10 cellular contexts compared by ENCODE assay signal in the genomic region with DNA sequence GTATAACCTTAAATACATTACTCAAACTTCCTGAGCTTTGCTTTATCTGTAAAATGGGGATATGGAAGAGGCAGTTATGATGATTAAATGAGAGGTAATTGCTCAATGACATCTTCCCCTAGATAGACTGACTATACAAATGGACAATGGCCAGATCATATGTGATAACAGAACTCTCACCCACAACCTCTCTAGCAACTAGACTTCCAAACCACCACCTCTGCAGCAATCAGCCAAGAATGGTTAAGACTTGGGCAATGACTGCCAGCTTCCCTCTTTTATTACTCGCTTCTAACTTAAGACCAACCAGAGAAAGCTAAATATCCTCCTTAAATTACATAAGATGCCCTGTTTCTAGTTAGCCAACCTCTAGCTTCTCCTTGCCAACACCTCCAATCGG.
"Had no signal": no experiment of that assay in that cellular context is flagged by ENCODE, and none has a peak within 500 bp of the region (broad histone marks: within the 10 kb centered on the region; RNA-seq: fewer than 3 reads in every experiment).

No MANE protein-coding gene starts in this region.

- H3K4me3 ChIP-seq: colonic mucosa, heart left ventricle, suprapubic skin had no signal

- H3K27me3 ChIP-seq: colonic mucosa, heart left ventricle, suprapubic skin had no signal

- DNase-seq: activated CD4-positive, alpha-beta T cell treated with anti-CD3 and anti-CD28 coated beads for 4 hours; activated naive CD4-positive, alpha-beta T cell treated with Interleukin-2 at 50 U/mL for 16 hours; caudate nucleus; colonic mucosa; effector CD4-positive, alpha-beta T cell; heart left ventricle; natural killer cell; stimulated activated CD4-positive, alpha-beta T cell treated with anti-CD3 and anti-CD28 coated beads, Interleukin-12 subunit alpha, Interleukin-12 subunit beta, amount 100 ng/mL, for 4 hours; stimulated activated naive CD4-positive, alpha-beta T cell treated with Interleukin-2 at 50 U/mL for 16 hours had no signal

- H3K27ac Mint-ChIP-seq: natural killer cell had no signal

- H3K9me3 ChIP-seq: colonic mucosa, heart left ventricle, suprapubic skin had no signal

- ATAC-seq: heart left ventricle had no signal

- H3K4me3 Mint-ChIP-seq: natural killer cell had no signal

- H3K27ac ChIP-seq: colonic mucosa, heart left ventricle, suprapubic skin had no signal

- H3K36me3 ChIP-seq: colonic mucosa, suprapubic skin had no signal

- H3K9me3 Mint-ChIP-seq: natural killer cell had no signal
